12 cellular contexts compared by ENCODE assay signal in genomic region chr22:20242393-20243175, GRCh38. TPM values are rescaled to one million over a fixed set of nuclear protein-coding genes. Genes with fewer than 3 reads are reported as not detected.
DNase-seq lines count a peak whose midpoint lies in the region; ATAC-seq, FAIRE-seq and TF ChIP-seq lines count a peak whose summit lies in the region.
"Had no signal": no experiment of that assay in that cellular context is flagged by ENCODE, and none has a peak within 500 bp of the region (broad histone marks: within the 10 kb centered on the region; RNA-seq: fewer than 3 reads in every experiment).

No MANE protein-coding gene starts in this region.

- no peak for DNase-seq in activated naive CD4-positive, alpha-beta T cell treated with Interleukin-2 at 50 U/mL for 16 hours
- DNase-seq in activated CD8-positive, alpha-beta T cell treated with anti-CD3 and anti-CD28 coated beads for 36 hours: no peak
- no peak for DNase-seq in endothelial cell (ENCODE audit: low spot score)
- no peak for DNase-seq in urothelium cell line (ENCODE audit: low spot score)
- DNase-seq in NCI-H2227 treated with DMSO at 0.1 percent for 48 hours (lab: John Stamatoyannopoulos, UW): no peak
- no peak for DNase-seq in small intestine

- FAIRE-seq in urothelium cell line (lab: Jason Lieb, UNC): peak; percentile 42
- no peak for FAIRE-seq in small intestine (lab: Jason Lieb, UNC)
- FAIRE-seq: GM19239, TTC549 had no signal

- POLR2A ChIA-PET in activated CD8-positive, alpha-beta T cell treated with anti-CD3 and anti-CD28 coated beads for 36 hours (lab: Charles Lee): interaction anchor here (0.7 to 1.0 kb wide), 2 partner anchors 10 to 123 kb away, joined by 3 read pairs; no protein-coding TSS in a partner anchor

- H3K36me3 ChIP-seq in small intestine (ENCODE audit: control insufficient read depth in 2 of 2, insufficient read depth in 2 of 2, low read length in 2 of 2): no peaks in the 10 kb centered on the region
- H3K36me3 ChIP-seq: uterus had no signal

- peak overlapping the region; percentile 74 for H3K27ac Mint-ChIP-seq in activated naive CD4-positive, alpha-beta T cell treated with anti-CD3 and anti-CD28 coated beads, Interleukin-2, amount 50 U/mL, for 24 hours
- H3K27ac Mint-ChIP-seq in activated CD8-positive, alpha-beta T cell treated with anti-CD3 and anti-CD28 coated beads for 36 hours: peak overlapping the region; percentile 95
- H3K27ac Mint-ChIP-seq in endothelial cell (ENCODE audit: unreplicated experiment): peak overlapping the region; percentile 78

- CTCF ChIA-PET in activated CD8-positive, alpha-beta T cell treated with anti-CD3 and anti-CD28 coated beads for 36 hours (lab: Charles Lee): interaction anchor here (2.1 to 5.0 kb wide), 2 partner anchors 16 to 85 kb away, joined by 10 to 13 read pairs; no protein-coding TSS in a partner anchor

- intact Hi-C loops in activated CD8-positive, alpha-beta T cell treated with anti-CD3 and anti-CD28 coated beads for 36 hours (cut with micrococcal nuclease): no loop called here

- H3K4me3 ChIP-seq in small intestine (ENCODE audit: low read depth in 1 of 2, low read length in 2 of 2): no peak overlapping the region
- H3K4me3 ChIP-seq: uterus had no signal

- TF ChIP-seq CTCF in activated CD8-positive, alpha-beta T cell treated with anti-CD3 and anti-CD28 coated beads for 36 hours (IDR thresholded peaks at IDR 0.05): no peak
- no peak for TF ChIP-seq CTCF in endothelial cell (IDR thresholded peaks at IDR 0.05; ENCODE audit: unreplicated experiment)

- no peaks in the 10 kb centered on the region for H3K36me3 Mint-ChIP-seq in activated naive CD4-positive, alpha-beta T cell treated with anti-CD3 and anti-CD28 coated beads, Interleukin-2, amount 50 U/mL, for 24 hours
- no peaks in the 10 kb centered on the region for H3K36me3 Mint-ChIP-seq in activated CD8-positive, alpha-beta T cell treated with anti-CD3 and anti-CD28 coated beads for 36 hours (ENCODE audit: low read depth)
- H3K36me3 Mint-ChIP-seq in endothelial cell (ENCODE audit: low read depth, unreplicated experiment): no peaks in the 10 kb centered on the region

- ATAC-seq in activated CD8-positive, alpha-beta T cell treated with anti-CD3 and anti-CD28 coated beads for 36 hours: no peak
- no peak for ATAC-seq in GM19397 (IDR thresholded peaks at IDR 0.05; ENCODE audit: unreplicated experiment)

- peak overlapping the region; percentile 55 for H3K4me3 Mint-ChIP-seq in activated naive CD4-positive, alpha-beta T cell treated with anti-CD3 and anti-CD28 coated beads, Interleukin-2, amount 50 U/mL, for 24 hours
- peak overlapping the region; percentile 52 for H3K4me3 Mint-ChIP-seq in activated CD8-positive, alpha-beta T cell treated with anti-CD3 and anti-CD28 coated beads for 36 hours
- peak overlapping the region; percentile 78 for H3K4me3 Mint-ChIP-seq in endothelial cell (ENCODE audit: unreplicated experiment)

- no peaks in the 10 kb centered on the region for H3K27me3 Mint-ChIP-seq in activated naive CD4-positive, alpha-beta T cell treated with anti-CD3 and anti-CD28 coated beads, Interleukin-2, amount 50 U/mL, for 24 hours
- H3K27me3 Mint-ChIP-seq in activated CD8-positive, alpha-beta T cell treated with anti-CD3 and anti-CD28 coated beads for 36 hours: no peaks in the 10 kb centered on the region
- peaks cover 6% of the 10 kb centered on the region for H3K27me3 Mint-ChIP-seq in endothelial cell (ENCODE audit: unreplicated experiment)

- H3K9me3 ChIP-seq in small intestine (ENCODE audit: control insufficient read depth, low read depth): no peaks in the 10 kb centered on the region
- H3K9me3 ChIP-seq: uterus had no signal

- H3K4me1 ChIP-seq in small intestine (ENCODE audit: control insufficient read depth in 2 of 2, insufficient read depth in 1 of 2, low read depth in 1 of 2, low read length in 1 of 2): no peaks in the 10 kb centered on the region
- H3K4me1 ChIP-seq: parathyroid adenoma had no signal

- WGBS in small intestine, 3 donors: 88 to 94% (median 92%) methylated on average over 39 to 42 of the region's 42 CpGs

- H3K27me3 ChIP-seq in small intestine (ENCODE audit: control insufficient read depth in 2 of 2, insufficient read depth in 2 of 2, low read length in 2 of 2): no peaks in the 10 kb centered on the region
- H3K27me3 ChIP-seq: uterus had no signal

- no peak overlapping the region for H3K27ac ChIP-seq in small intestine (ENCODE audit: low read depth in 1 of 2, low read length in 1 of 2)
- H3K27ac ChIP-seq: parathyroid adenoma, uterus had no signal

- H3K9me3 Mint-ChIP-seq in activated naive CD4-positive, alpha-beta T cell treated with anti-CD3 and anti-CD28 coated beads, Interleukin-2, amount 50 U/mL, for 24 hours: no peaks in the 10 kb centered on the region
- H3K9me3 Mint-ChIP-seq in activated CD8-positive, alpha-beta T cell treated with anti-CD3 and anti-CD28 coated beads for 36 hours: no peaks in the 10 kb centered on the region
- H3K9me3 Mint-ChIP-seq in endothelial cell (ENCODE audit: unreplicated experiment): no peaks in the 10 kb centered on the region

- peaks cover 45% of the 10 kb centered on the region for H3K4me1 Mint-ChIP-seq in activated naive CD4-positive, alpha-beta T cell treated with anti-CD3 and anti-CD28 coated beads, Interleukin-2, amount 50 U/mL, for 24 hours
- peaks cover 52% of the 10 kb centered on the region for H3K4me1 Mint-ChIP-seq in activated CD8-positive, alpha-beta T cell treated with anti-CD3 and anti-CD28 coated beads for 36 hours (ENCODE audit: low read depth)
- H3K4me1 Mint-ChIP-seq in endothelial cell (ENCODE audit: unreplicated experiment): peaks cover 35% of the 10 kb centered on the region

RNA-seq across cellular contexts. Expression of gene RTN4R, which starts 25.5 kb away (rescaled TPM):
- total RNA-seq in activated CD8-positive, alpha-beta T cell treated with anti-CD3 and anti-CD28 coated beads for 36 hours: 1 to 10 TPM; 2.8 to 3.7 TPM
- 19.0 TPM for total RNA-seq in endothelial cell (ENCODE audit: unreplicated experiment)
- polyA plus RNA-seq in small intestine: 1 to 10 TPM; 2.9 to 4.4 (median 4.3) TPM
